Comparison of ENCODE assay signal across 36 cellular contexts in the genomic region with DNA sequence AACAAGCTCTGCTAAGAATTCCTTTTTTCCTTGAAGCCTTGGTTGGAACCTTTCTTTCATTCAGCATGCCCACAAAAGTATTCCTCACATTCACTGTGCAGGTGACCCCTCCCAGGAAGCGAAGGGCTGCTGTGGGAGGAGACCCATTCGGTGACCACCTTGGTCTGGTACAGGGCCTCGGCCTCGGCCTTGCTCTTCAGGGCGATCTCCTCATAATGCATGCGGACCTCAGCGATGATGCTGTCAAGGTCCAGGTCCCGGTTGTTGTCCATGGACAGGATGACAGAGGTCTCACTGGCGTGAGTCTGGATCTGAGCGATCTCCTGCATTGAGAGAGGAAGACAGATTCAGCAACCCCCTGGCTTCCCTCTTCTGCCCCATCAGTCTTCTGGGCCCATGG. TPM values are rescaled to one million over a fixed set of nuclear protein-coding genes. Genes with fewer than 3 reads are reported as not detected.
"Had no signal": no experiment of that assay in that cellular context is flagged by ENCODE, and none has a peak within 500 bp of the region (broad histone marks: within the 10 kb centered on the region; RNA-seq: fewer than 3 reads in every experiment).

No MANE protein-coding gene starts in this region.

- H3K9me3 Mint-ChIP-seq: activated CD4-positive, alpha-beta memory T cell treated with anti-CD3 and anti-CD28 coated beads for 36 hours; activated CD4-positive, alpha-beta T cell treated with anti-CD3 and anti-CD28 coated beads, Interleukin-2, amount 10 ng/mL, durations not matched to agents 24 days and 14 days; activated naive CD4-positive, alpha-beta T cell treated with anti-CD3 and anti-CD28 coated beads for 36 hours; activated naive CD4-positive, alpha-beta T cell treated with anti-CD3 and anti-CD28 coated beads, Interleukin-2, amount 50 U/mL, for 24 hours; activated naive CD8-positive, alpha-beta T cell treated with anti-CD3 and anti-CD28 coated beads for 36 hours; activated naive CD8-positive, alpha-beta T cell treated with anti-CD3 and anti-CD28 coated beads, Interleukin-2, amount 50 U/mL, for 24 hours; activated T-helper 1 cell treated with anti-CD3 and anti-CD28 coated beads, Interleukin-12 subunit alpha, Interleukin-12 subunit beta, Interleukin-2, Interleukin-4 antibody, amounts not matched to agents 30 ng/mL and 10 ng/mL and 1 ng/mL, durations not matched to agents 14 hours and 24 hours and 36 hours; activated T-helper 2 cell treated with anti-CD3 and anti-CD28 coated beads, Interferon-gamma antibody, Interleukin-2, Interleukin-4, amounts not matched to agents 10 μg/mL and 5 μg/mL and 100 μg/mL, durations not matched to agents 14 hours and 24 hours and 36 hours; dendritic cell treated with granulocyte-macrophage colony-stimulating factor and Interleukin-4, amounts not matched to agents 40 ng/mL and 50 ng/mL, for 4 days had no signal

- H3K4me3 ChIP-seq: adrenal gland, body of pancreas, cardiac muscle cell, coronary artery, dorsolateral prefrontal cortex, esophagus muscularis mucosa, gastroesophageal sphincter had no signal

- H3K9me3 ChIP-seq: adrenal gland, body of pancreas, esophagus muscularis mucosa, gastroesophageal sphincter had no signal

- H3K27ac ChIP-seq: adrenal gland, body of pancreas, cardiac muscle cell, coronary artery, dorsolateral prefrontal cortex, esophagus muscularis mucosa, foreskin keratinocyte, gastroesophageal sphincter had no signal

- DNase-seq: activated CD4-positive, alpha-beta memory T cell treated with anti-CD3 and anti-CD28 coated beads for 36 hours; activated CD4-positive, alpha-beta T cell treated with anti-CD3 and anti-CD28 coated beads for 36 hours; activated CD4-positive, alpha-beta T cell treated with anti-CD3 and anti-CD28 coated beads, Interleukin-2, amount 10 ng/mL, durations not matched to agents 24 days and 14 days; activated CD4-positive, CD25-positive, alpha-beta regulatory T cell; activated CD4-positive, CD25-positive, alpha-beta regulatory T cell treated with anti-CD3 and anti-CD28 coated beads, Interleukin-2, amount 50 U/mL, for 72 hours; activated CD8-positive, alpha-beta memory T cell treated with anti-CD3 and anti-CD28 coated beads, Interleukin-2, amount 10 ng/mL, durations not matched to agents 7 days and 5 days; activated CD8-positive, alpha-beta memory T cell treated with anti-CD3 and anti-CD28 coated beads, Interleukin-2, amount 50 U/mL, for 4 hours; activated CD8-positive, alpha-beta T cell treated with anti-CD3 and anti-CD28 coated beads, Interleukin-2, amount 10 ng/mL, durations not matched to agents 7 days and 5 days; activated effector memory CD4-positive, alpha-beta T cell treated with anti-CD3 and anti-CD28 coated beads, Interleukin-2, amount 50 U/mL, for 16 hours; activated naive CD4-positive, alpha-beta T cell treated with anti-CD3 and anti-CD28 coated beads for 36 hours; activated naive CD8-positive, alpha-beta T cell treated with anti-CD3 and anti-CD28 coated beads for 36 hours; activated naive CD8-positive, alpha-beta T cell treated with anti-CD3 and anti-CD28 coated beads, Interleukin-2, amount 50 U/mL, for 24 hours; activated T-cell treated with anti-CD3 and anti-CD28 coated beads, Interleukin-2, amount 50 U/mL, for 1 hour; activated T-cell treated with anti-CD3 and anti-CD28 coated beads, Interleukin-2, amount 50 U/mL, for 48 hours; adrenal gland; amygdala; body of pancreas; central memory CD4-positive, alpha-beta T cell; cerebellar nuclear complex; dorsolateral prefrontal cortex; effector memory CD4-positive, alpha-beta T cell; erythroblast; foreskin keratinocyte; T-helper 2 cell had no signal

- H3K27me3 Mint-ChIP-seq: activated CD4-positive, alpha-beta T cell treated with anti-CD3 and anti-CD28 coated beads for 36 hours; activated naive CD4-positive, alpha-beta T cell treated with anti-CD3 and anti-CD28 coated beads, Interleukin-2, amount 50 U/mL, for 24 hours had no signal

- ATAC-seq: activated CD4-positive, alpha-beta T cell treated with anti-CD3 and anti-CD28 coated beads for 36 hours; activated CD8-positive, alpha-beta memory T cell treated with anti-CD3 and anti-CD28 coated beads, Interleukin-2, amount 10 ng/mL, durations not matched to agents 7 days and 5 days; activated CD8-positive, alpha-beta T cell treated with anti-CD3 and anti-CD28 coated beads, Interleukin-2, amount 10 ng/mL, durations not matched to agents 7 days and 5 days; activated naive CD8-positive, alpha-beta T cell treated with anti-CD3 and anti-CD28 coated beads, Interleukin-2, amount 50 U/mL, for 24 hours; body of pancreas; foreskin keratinocyte; gastroesophageal sphincter had no signal

- H3K4me3 Mint-ChIP-seq: activated CD4-positive, alpha-beta memory T cell treated with anti-CD3 and anti-CD28 coated beads for 36 hours; activated CD4-positive, alpha-beta T cell treated with anti-CD3 and anti-CD28 coated beads for 36 hours; activated CD4-positive, alpha-beta T cell treated with anti-CD3 and anti-CD28 coated beads, Interleukin-2, amount 10 ng/mL, durations not matched to agents 24 days and 14 days; activated CD8-positive, alpha-beta memory T cell treated with anti-CD3 and anti-CD28 coated beads, Interleukin-2, amount 10 ng/mL, durations not matched to agents 7 days and 5 days; activated CD8-positive, alpha-beta T cell treated with anti-CD3 and anti-CD28 coated beads, Interleukin-2, amount 10 ng/mL, durations not matched to agents 7 days and 5 days; activated naive CD4-positive, alpha-beta T cell treated with anti-CD3 and anti-CD28 coated beads for 36 hours; activated naive CD4-positive, alpha-beta T cell treated with anti-CD3 and anti-CD28 coated beads, Interleukin-2, amount 50 U/mL, for 24 hours; activated naive CD8-positive, alpha-beta T cell treated with anti-CD3 and anti-CD28 coated beads for 36 hours; activated naive CD8-positive, alpha-beta T cell treated with anti-CD3 and anti-CD28 coated beads, Interleukin-2, amount 50 U/mL, for 24 hours; activated T-helper 1 cell treated with anti-CD3 and anti-CD28 coated beads, Interleukin-12 subunit alpha, Interleukin-12 subunit beta, Interleukin-2, Interleukin-4 antibody, amounts not matched to agents 30 ng/mL and 10 ng/mL and 1 ng/mL, durations not matched to agents 14 hours and 24 hours and 36 hours; dendritic cell treated with granulocyte-macrophage colony-stimulating factor and Interleukin-4, amounts not matched to agents 40 ng/mL and 50 ng/mL, for 4 days had no signal

- H3K36me3 ChIP-seq: adrenal gland, cardiac muscle cell, esophagus muscularis mucosa, gastroesophageal sphincter had no signal

- H3K27me3 ChIP-seq: adrenal gland, body of pancreas had no signal

- H3K4me1 Mint-ChIP-seq: activated CD4-positive, alpha-beta T cell treated with anti-CD3 and anti-CD28 coated beads for 36 hours; activated CD4-positive, alpha-beta T cell treated with anti-CD3 and anti-CD28 coated beads, Interleukin-2, amount 10 ng/mL, durations not matched to agents 24 days and 14 days; activated CD8-positive, alpha-beta memory T cell treated with anti-CD3 and anti-CD28 coated beads, Interleukin-2, amount 10 ng/mL, durations not matched to agents 7 days and 5 days; activated naive CD8-positive, alpha-beta T cell treated with anti-CD3 and anti-CD28 coated beads for 36 hours had no signal

- H3K4me1 ChIP-seq: adrenal gland, body of pancreas, foreskin keratinocyte, gastroesophageal sphincter had no signal

- H3K27ac Mint-ChIP-seq: activated CD4-positive, alpha-beta memory T cell treated with anti-CD3 and anti-CD28 coated beads for 36 hours; activated CD4-positive, alpha-beta T cell treated with anti-CD3 and anti-CD28 coated beads for 36 hours; activated CD4-positive, alpha-beta T cell treated with anti-CD3 and anti-CD28 coated beads, Interleukin-2, amount 10 ng/mL, durations not matched to agents 24 days and 14 days; activated CD8-positive, alpha-beta memory T cell treated with anti-CD3 and anti-CD28 coated beads, Interleukin-2, amount 10 ng/mL, durations not matched to agents 7 days and 5 days; activated CD8-positive, alpha-beta T cell treated with anti-CD3 and anti-CD28 coated beads, Interleukin-2, amount 10 ng/mL, durations not matched to agents 7 days and 5 days; activated naive CD4-positive, alpha-beta T cell treated with anti-CD3 and anti-CD28 coated beads for 36 hours; activated naive CD8-positive, alpha-beta T cell treated with anti-CD3 and anti-CD28 coated beads for 36 hours; activated naive CD8-positive, alpha-beta T cell treated with anti-CD3 and anti-CD28 coated beads, Interleukin-2, amount 50 U/mL, for 24 hours; activated T-helper 1 cell treated with anti-CD3 and anti-CD28 coated beads, Interleukin-12 subunit alpha, Interleukin-12 subunit beta, Interleukin-2, Interleukin-4 antibody, amounts not matched to agents 30 ng/mL and 10 ng/mL and 1 ng/mL, durations not matched to agents 14 hours and 24 hours and 36 hours; activated T-helper 2 cell treated with anti-CD3 and anti-CD28 coated beads, Interferon-gamma antibody, Interleukin-2, Interleukin-4, amounts not matched to agents 10 μg/mL and 5 μg/mL and 100 μg/mL, durations not matched to agents 14 hours and 24 hours and 36 hours; dendritic cell treated with granulocyte-macrophage colony-stimulating factor and Interleukin-4, amounts not matched to agents 40 ng/mL and 50 ng/mL, for 4 days had no signal

- H3K36me3 Mint-ChIP-seq: activated CD4-positive, alpha-beta memory T cell treated with anti-CD3 and anti-CD28 coated beads for 36 hours; activated CD8-positive, alpha-beta memory T cell treated with anti-CD3 and anti-CD28 coated beads, Interleukin-2, amount 10 ng/mL, durations not matched to agents 7 days and 5 days; activated naive CD4-positive, alpha-beta T cell treated with anti-CD3 and anti-CD28 coated beads, Interleukin-2, amount 50 U/mL, for 24 hours; activated naive CD8-positive, alpha-beta T cell treated with anti-CD3 and anti-CD28 coated beads for 36 hours had no signal

RNA-seq across cellular contexts. Expression of gene KRT74, which starts 3.1 kb away (rescaled TPM):
- total RNA-seq: activated CD4-positive, alpha-beta memory T cell treated with anti-CD3 and anti-CD28 coated beads for 36 hours; activated CD4-positive, alpha-beta T cell treated with anti-CD3 and anti-CD28 coated beads for 36 hours; activated CD4-positive, alpha-beta T cell treated with anti-CD3 and anti-CD28 coated beads, Interleukin-2, amount 10 ng/mL, durations not matched to agents 24 days and 14 days; activated CD8-positive, alpha-beta memory T cell treated with anti-CD3 and anti-CD28 coated beads for 36 hours; activated CD8-positive, alpha-beta memory T cell treated with anti-CD3 and anti-CD28 coated beads, Interleukin-2, amount 10 ng/mL, durations not matched to agents 7 days and 5 days; activated CD8-positive, alpha-beta T cell treated with anti-CD3 and anti-CD28 coated beads, Interleukin-2, amount 10 ng/mL, durations not matched to agents 7 days and 5 days; activated naive CD4-positive, alpha-beta T cell treated with anti-CD3 and anti-CD28 coated beads for 36 hours; activated naive CD8-positive, alpha-beta T cell treated with anti-CD3 and anti-CD28 coated beads for 36 hours; activated T-helper 1 cell treated with anti-CD3 and anti-CD28 coated beads, Interleukin-12 subunit alpha, Interleukin-12 subunit beta, Interleukin-2, Interleukin-4 antibody, amounts not matched to agents 30 ng/mL and 10 ng/mL and 1 ng/mL, durations not matched to agents 14 hours and 24 hours and 36 hours; activated T-helper 2 cell treated with anti-CD3 and anti-CD28 coated beads, Interferon-gamma antibody, Interleukin-2, Interleukin-4, amounts not matched to agents 10 μg/mL and 5 μg/mL and 100 μg/mL, durations not matched to agents 14 hours and 24 hours and 36 hours; adrenal gland; aorta; body of pancreas; cardiac muscle cell; dorsolateral prefrontal cortex; esophagus muscularis mucosa; foreskin keratinocyte; gastroesophageal sphincter; glomerular endothelial cell; T-helper 1 cell treated with Interleukin-12 subunit alpha and Interleukin-12 subunit beta and Interleukin-4 antibody, amounts not matched to agents 30 ng/mL and 1 ng/mL, for 36 hours had no signal
- polyA plus RNA-seq: adrenal gland, aorta, cardiac muscle cell had no signal

RNA-seq across cellular contexts. Expression of gene KRT71, which starts 17.6 kb away (rescaled TPM):
- total RNA-seq: activated CD4-positive, alpha-beta memory T cell treated with anti-CD3 and anti-CD28 coated beads for 36 hours; activated CD4-positive, alpha-beta T cell treated with anti-CD3 and anti-CD28 coated beads for 36 hours; activated CD4-positive, alpha-beta T cell treated with anti-CD3 and anti-CD28 coated beads, Interleukin-2, amount 10 ng/mL, durations not matched to agents 24 days and 14 days; activated CD8-positive, alpha-beta memory T cell treated with anti-CD3 and anti-CD28 coated beads for 36 hours; activated CD8-positive, alpha-beta memory T cell treated with anti-CD3 and anti-CD28 coated beads, Interleukin-2, amount 10 ng/mL, durations not matched to agents 7 days and 5 days; activated CD8-positive, alpha-beta T cell treated with anti-CD3 and anti-CD28 coated beads, Interleukin-2, amount 10 ng/mL, durations not matched to agents 7 days and 5 days; activated naive CD4-positive, alpha-beta T cell treated with anti-CD3 and anti-CD28 coated beads for 36 hours; activated naive CD8-positive, alpha-beta T cell treated with anti-CD3 and anti-CD28 coated beads for 36 hours; activated T-helper 1 cell treated with anti-CD3 and anti-CD28 coated beads, Interleukin-12 subunit alpha, Interleukin-12 subunit beta, Interleukin-2, Interleukin-4 antibody, amounts not matched to agents 30 ng/mL and 10 ng/mL and 1 ng/mL, durations not matched to agents 14 hours and 24 hours and 36 hours; activated T-helper 2 cell treated with anti-CD3 and anti-CD28 coated beads, Interferon-gamma antibody, Interleukin-2, Interleukin-4, amounts not matched to agents 10 μg/mL and 5 μg/mL and 100 μg/mL, durations not matched to agents 14 hours and 24 hours and 36 hours; adrenal gland; aorta; body of pancreas; cardiac muscle cell; esophagus muscularis mucosa; foreskin keratinocyte; gastroesophageal sphincter; glomerular endothelial cell; T-helper 1 cell treated with Interleukin-12 subunit alpha and Interleukin-12 subunit beta and Interleukin-4 antibody, amounts not matched to agents 30 ng/mL and 1 ng/mL, for 36 hours had no signal
- polyA plus RNA-seq: adrenal gland, aorta, cardiac muscle cell, foreskin keratinocyte had no signal

RNA-seq across cellular contexts. Expression of gene KRT72, which starts 30.8 kb away (rescaled TPM):
- total RNA-seq: activated CD8-positive, alpha-beta memory T cell treated with anti-CD3 and anti-CD28 coated beads for 36 hours; activated T-helper 1 cell treated with anti-CD3 and anti-CD28 coated beads, Interleukin-12 subunit alpha, Interleukin-12 subunit beta, Interleukin-2, Interleukin-4 antibody, amounts not matched to agents 30 ng/mL and 10 ng/mL and 1 ng/mL, durations not matched to agents 14 hours and 24 hours and 36 hours; activated T-helper 2 cell treated with anti-CD3 and anti-CD28 coated beads, Interferon-gamma antibody, Interleukin-2, Interleukin-4, amounts not matched to agents 10 μg/mL and 5 μg/mL and 100 μg/mL, durations not matched to agents 14 hours and 24 hours and 36 hours; aorta; body of pancreas; cardiac muscle cell; esophagus muscularis mucosa; foreskin keratinocyte; gastroesophageal sphincter; glomerular endothelial cell had no signal
- polyA plus RNA-seq: cardiac muscle cell, foreskin keratinocyte had no signal

RNA-seq across cellular contexts. Expression of gene KRT73, which starts 47.8 kb away (rescaled TPM):
- total RNA-seq: activated CD4-positive, alpha-beta T cell treated with anti-CD3 and anti-CD28 coated beads, Interleukin-2, amount 10 ng/mL, durations not matched to agents 24 days and 14 days; activated CD8-positive, alpha-beta memory T cell treated with anti-CD3 and anti-CD28 coated beads for 36 hours; activated CD8-positive, alpha-beta memory T cell treated with anti-CD3 and anti-CD28 coated beads, Interleukin-2, amount 10 ng/mL, durations not matched to agents 7 days and 5 days; activated T-helper 1 cell treated with anti-CD3 and anti-CD28 coated beads, Interleukin-12 subunit alpha, Interleukin-12 subunit beta, Interleukin-2, Interleukin-4 antibody, amounts not matched to agents 30 ng/mL and 10 ng/mL and 1 ng/mL, durations not matched to agents 14 hours and 24 hours and 36 hours; activated T-helper 2 cell treated with anti-CD3 and anti-CD28 coated beads, Interferon-gamma antibody, Interleukin-2, Interleukin-4, amounts not matched to agents 10 μg/mL and 5 μg/mL and 100 μg/mL, durations not matched to agents 14 hours and 24 hours and 36 hours; aorta; cardiac muscle cell; esophagus muscularis mucosa; foreskin keratinocyte; gastroesophageal sphincter; glomerular endothelial cell had no signal
- polyA plus RNA-seq: aorta, cardiac muscle cell, foreskin keratinocyte had no signal

RNA-seq across cellular contexts. Expression of gene KRT5, which starts 50.3 kb away (rescaled TPM):
- total RNA-seq: activated CD4-positive, alpha-beta memory T cell treated with anti-CD3 and anti-CD28 coated beads for 36 hours; activated CD4-positive, alpha-beta T cell treated with anti-CD3 and anti-CD28 coated beads for 36 hours; activated CD4-positive, alpha-beta T cell treated with anti-CD3 and anti-CD28 coated beads, Interleukin-2, amount 10 ng/mL, durations not matched to agents 24 days and 14 days; activated CD8-positive, alpha-beta memory T cell treated with anti-CD3 and anti-CD28 coated beads for 36 hours; activated CD8-positive, alpha-beta memory T cell treated with anti-CD3 and anti-CD28 coated beads, Interleukin-2, amount 10 ng/mL, durations not matched to agents 7 days and 5 days; activated CD8-positive, alpha-beta T cell treated with anti-CD3 and anti-CD28 coated beads, Interleukin-2, amount 10 ng/mL, durations not matched to agents 7 days and 5 days; activated naive CD4-positive, alpha-beta T cell treated with anti-CD3 and anti-CD28 coated beads for 36 hours; activated naive CD8-positive, alpha-beta T cell treated with anti-CD3 and anti-CD28 coated beads for 36 hours; activated T-helper 1 cell treated with anti-CD3 and anti-CD28 coated beads, Interleukin-12 subunit alpha, Interleukin-12 subunit beta, Interleukin-2, Interleukin-4 antibody, amounts not matched to agents 30 ng/mL and 10 ng/mL and 1 ng/mL, durations not matched to agents 14 hours and 24 hours and 36 hours; activated T-helper 2 cell treated with anti-CD3 and anti-CD28 coated beads, Interferon-gamma antibody, Interleukin-2, Interleukin-4, amounts not matched to agents 10 μg/mL and 5 μg/mL and 100 μg/mL, durations not matched to agents 14 hours and 24 hours and 36 hours; cardiac muscle cell; glomerular endothelial cell; T-helper 1 cell treated with Interleukin-12 subunit alpha and Interleukin-12 subunit beta and Interleukin-4 antibody, amounts not matched to agents 30 ng/mL and 1 ng/mL, for 36 hours had no signal
